16 cellular contexts compared by ENCODE assay signal in the genomic region with DNA sequence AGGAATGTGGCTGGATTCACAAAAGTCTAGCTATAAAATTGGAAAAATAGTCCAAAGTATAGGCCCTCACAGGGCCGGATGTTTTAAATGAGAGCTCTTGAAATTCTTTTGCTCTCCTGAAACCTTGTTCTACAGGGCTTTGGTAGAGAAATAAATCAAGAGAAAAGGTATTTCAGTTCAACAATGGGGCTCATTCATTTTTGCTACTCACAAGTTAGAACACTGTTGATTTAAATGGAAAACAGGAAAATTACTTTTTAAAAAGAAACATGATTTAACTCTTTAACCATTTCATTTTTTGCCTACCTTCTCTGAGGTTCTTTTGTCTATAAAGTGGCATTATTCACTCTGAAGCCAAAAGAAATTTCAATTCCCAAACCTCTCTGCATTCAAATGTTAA.
"Had no signal": no experiment of that assay in that cellular context is flagged by ENCODE, and none has a peak within 500 bp of the region (broad histone marks: within the 10 kb centered on the region; RNA-seq: fewer than 3 reads in every experiment).

No MANE protein-coding gene starts in this region.

- ATAC-seq: activated CD8-positive, alpha-beta T cell treated with anti-CD3 and anti-CD28 coated beads for 36 hours; activated naive CD8-positive, alpha-beta T cell treated with anti-CD3 and anti-CD28 coated beads, Interleukin-2, amount 50 U/mL, for 24 hours; activated T-cell treated with anti-CD3 and anti-CD28 coated beads, Interleukin-2, amount 50 U/mL, for 4 hours; activated T-helper 17 cell treated with anti-CD3 and anti-CD28 coated beads, Interleukin-2, amount 50 U/mL, for 72 hours; effector memory CD8-positive, alpha-beta T cell; left lobe of liver; naive thymus-derived CD4-positive, alpha-beta T cell; pancreas; T-cell had no signal

- H3K36me3 ChIP-seq: pancreas, right atrium auricular region had no signal

- H3K9me3 ChIP-seq: pancreas, right atrium auricular region, transverse colon had no signal

- H3K27me3 ChIP-seq: pancreas, right atrium auricular region, spleen, transverse colon had no signal

- H3K27ac ChIP-seq: pancreas, spleen had no signal

- H3K4me3 ChIP-seq: pancreas, right atrium auricular region, spleen, transverse colon had no signal

- H3K4me1 ChIP-seq: pancreas, right atrium auricular region, spleen had no signal

- DNase-seq: activated B cell treated with CpG ODN at 0.5 μM for 24 hours; activated CD4-positive, alpha-beta T cell treated with anti-CD3 and anti-CD28 coated beads, Interleukin-2, amount 50 U/mL, for 1 hour; activated CD8-positive, alpha-beta T cell treated with anti-CD3 and anti-CD28 coated beads for 36 hours; activated naive CD8-positive, alpha-beta T cell treated with anti-CD3 and anti-CD28 coated beads, Interleukin-2, amount 50 U/mL, for 24 hours; activated T-cell treated with anti-CD3 and anti-CD28 coated beads, Interleukin-2, amount 50 U/mL, for 4 hours; dermis blood vessel endothelial cell; effector memory CD8-positive, alpha-beta T cell; naive thymus-derived CD4-positive, alpha-beta T cell; pancreas; spleen; stimulated activated naive CD4-positive, alpha-beta T cell; T-cell; transverse colon had no signal
